ENCODE assay signal across 1 cellular context in genomic region chrX:54044877-54045328, GRCh38.
TF ChIP-seq lines count a peak whose summit lies in the region.

No MANE protein-coding gene starts in this region.

TF ChIP-seq in HepG2, 621 proteins besides CTCF, POLR2A, EP300 and RAD21 (continued from another document):
- TF ChIP-seq ZNF782 (CRISPR knock-in tag; IDR thresholded peaks at IDR 0.05; ENCODE audit: borderline replicate concordance) (no peak), KDM6A (CRISPR knock-in tag; IDR thresholded peaks at IDR 0.05; ENCODE audit: low read depth) (0 out of 2 replicates have a peak, but pooled peaks have one; percentile 26), MBNL3 (CRISPR knock-in tag; conservative IDR thresholded peaks at IDR 0.05) (no peak), HMG20A (CRISPR knock-in tag; IDR thresholded peaks at IDR 0.05; ENCODE audit: borderline replicate concordance) (peak; percentile 18; the same call in 1 of the 2 replicates), PHF21A (CRISPR knock-in tag; IDR thresholded peaks at IDR 0.05) (0 out of 2 replicates have a peak, but pooled peaks have one; percentile 19), BCL6 (CRISPR knock-in tag; IDR thresholded peaks at IDR 0.05) (0 out of 2 replicates have a peak, but pooled peaks have one; percentile 36), NR2F2 (IDR thresholded peaks at IDR 0.05; ENCODE audit: borderline replicate concordance, low read depth) (0 out of 2 replicates have a peak, but pooled peaks have one; percentile 18), NCOA2 (CRISPR knock-in tag; IDR thresholded peaks at IDR 0.05) (peak; percentile 19; the same call in 1 of the 2 replicates), SKIL (CRISPR knock-in tag; IDR thresholded peaks at IDR 0.05; ENCODE audit: borderline replicate concordance) (0 out of 2 replicates have a peak, but pooled peaks have one; percentile 36), POLR2G (IDR thresholded peaks at IDR 0.05; ENCODE audit: low read depth, low read length) (peak; percentile 55; the same call in 1 of the 2 replicates), ASH2L (IDR thresholded peaks at IDR 0.05; ENCODE audit: insufficient read length, low read depth, low read length) (no peak), NCOR1 (IDR thresholded peaks at IDR 0.05; ENCODE audit: borderline replicate concordance, low read length) (peak; percentile 48; the same call in 1 of the 2 replicates), TBX3 (IDR thresholded peaks at IDR 0.05; ENCODE audit: borderline replicate concordance) (peak; percentile 30; the same call in 1 of the 2 replicates), ZBTB20 (CRISPR knock-in tag; IDR thresholded peaks at IDR 0.05; ENCODE audit: borderline replicate concordance, low read depth) (0 out of 2 replicates have a peak, but pooled peaks have one; percentile 5), RARA (CRISPR knock-in tag; IDR thresholded peaks at IDR 0.05) (peak; percentile 95), RERE (CRISPR knock-in tag; IDR thresholded peaks at IDR 0.05; ENCODE audit: low read depth) (0 out of 2 replicates have a peak, but pooled peaks have one; percentile 29), SPEN (CRISPR knock-in tag; IDR thresholded peaks at IDR 0.05; ENCODE audit: low read depth) (no peak), RXRB (CRISPR knock-in tag; IDR thresholded peaks at IDR 0.05; ENCODE audit: borderline replicate concordance) (no peak), BHLHE40 (IDR thresholded peaks at IDR 0.05; ENCODE audit: low read length) (no peak), ZFP36L1 (CRISPR knock-in tag; IDR thresholded peaks at IDR 0.05) (no peak), SKI (IDR thresholded peaks at IDR 0.05; ENCODE audit: partially characterized antibody) (peak; percentile 2), NR2F6 (IDR thresholded peaks at IDR 0.05) (no peak), NR2F6 (CRISPR knock-in tag; IDR thresholded peaks at IDR 0.05) (peak; percentile 40; the same call in 1 of the 2 replicates), HNF4A (CRISPR knock-in tag; IDR thresholded peaks at IDR 0.05) (peak; percentile 59), SOX13 (IDR thresholded peaks at IDR 0.05) (no peak), SOX13 (CRISPR knock-in tag; conservative IDR thresholded peaks at IDR 0.05 in 1 of 2, IDR thresholded peaks at IDR 0.05 in 1 of 2) (peak in 1 of 2 experiments; percentile 24; a peak in 1 of 4 replicates), ETS1 (CRISPR knock-in tag; IDR thresholded peaks at IDR 0.05) (no peak), MAFG (CRISPR knock-in tag; IDR thresholded peaks at IDR 0.05) (no peak), ZNF703 (CRISPR knock-in tag; IDR thresholded peaks at IDR 0.05; ENCODE audit: borderline replicate concordance) (0 out of 2 replicates have a peak, but pooled peaks have one; percentile 40), DMAP1 (CRISPR knock-in tag; IDR thresholded peaks at IDR 0.05) (peak; percentile 19; the same call in 1 of the 2 replicates)
- TF ChIP-seq, protein P1, sequence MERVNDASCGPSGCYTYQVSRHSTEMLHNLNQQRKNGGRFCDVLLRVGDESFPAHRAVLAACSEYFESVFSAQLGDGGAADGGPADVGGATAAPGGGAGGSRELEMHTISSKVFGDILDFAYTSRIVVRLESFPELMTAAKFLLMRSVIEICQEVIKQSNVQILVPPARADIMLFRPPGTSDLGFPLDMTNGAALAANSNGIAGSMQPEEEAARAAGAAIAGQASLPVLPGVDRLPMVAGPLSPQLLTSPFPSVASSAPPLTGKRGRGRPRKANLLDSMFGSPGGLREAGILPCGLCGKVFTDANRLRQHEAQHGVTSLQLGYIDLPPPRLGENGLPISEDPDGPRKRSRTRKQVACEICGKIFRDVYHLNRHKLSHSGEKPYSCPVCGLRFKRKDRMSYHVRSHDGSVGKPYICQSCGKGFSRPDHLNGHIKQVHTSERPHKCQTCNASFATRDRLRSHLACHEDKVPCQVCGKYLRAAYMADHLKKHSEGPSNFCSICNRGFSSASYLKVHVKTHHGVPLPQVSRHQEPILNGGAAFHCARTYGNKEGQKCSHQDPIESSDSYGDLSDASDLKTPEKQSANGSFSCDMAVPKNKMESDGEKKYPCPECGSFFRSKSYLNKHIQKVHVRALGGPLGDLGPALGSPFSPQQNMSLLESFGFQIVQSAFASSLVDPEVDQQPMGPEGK (CRISPR knock-in tag; IDR thresholded peaks at IDR 0.05) = 0 out of 2 replicates have a peak, but pooled peaks have one; percentile 2
